Comparison of ENCODE assay signal across 12 cellular contexts in genomic region chr3:48018841-48019240, GRCh38. TPM values are rescaled to one million over a fixed set of nuclear protein-coding genes. Genes with fewer than 3 reads are reported as not detected.
A peak's percentile ranks its signal among the peaks of the same experiment; 100 is the strongest.
DNase-seq lines count a peak whose midpoint lies in the region; TF ChIP-seq lines count a peak whose summit lies in the region.
"Had no signal": no experiment of that assay in that cellular context is flagged by ENCODE, and none has a peak within 500 bp of the region (broad histone marks: within the 10 kb centered on the region; RNA-seq: fewer than 3 reads in every experiment).

No MANE protein-coding gene starts in this region.

- peaks cover 46% of the 10 kb centered on the region for H3K4me1 Mint-ChIP-seq in type B pancreatic cell (ENCODE audit: unreplicated experiment)

- H3K9me3 ChIP-seq in left ventricle myocardium inferior (replicated peaks) (no peaks in the 10 kb centered on the region), vagina (no peaks in the 10 kb centered on the region)

- H3K27me3 ChIP-seq in left ventricle myocardium inferior (ENCODE audit: low read depth) (no peaks in the 10 kb centered on the region), vagina (no peaks in the 10 kb centered on the region)

- H3K36me3 ChIP-seq in left ventricle myocardium inferior (no peaks in the 10 kb centered on the region), vagina (no peaks in the 10 kb centered on the region)

- H3K27me3 Mint-ChIP-seq in type B pancreatic cell: no peaks in the 10 kb centered on the region
- H3K27me3 Mint-ChIP-seq: activated T-helper 17 cell treated with anti-CD3 and anti-CD28 coated beads, Interleukin-2, amount 50 U/mL, for 72 hours; progenitor cell of endocrine pancreas had no signal

- no peak overlapping the region for H3K4me3 Mint-ChIP-seq in type B pancreatic cell
- H3K4me3 Mint-ChIP-seq: activated T-helper 17 cell treated with anti-CD3 and anti-CD28 coated beads, Interleukin-2, amount 50 U/mL, for 72 hours had no signal

- no peak for TF ChIP-seq CTCF in left ventricle myocardium inferior (IDR thresholded peaks at IDR 0.05; ENCODE audit: borderline replicate concordance)
- TF ChIP-seq CTCF in type B pancreatic cell (conservative IDR thresholded peaks at IDR 0.05): no peak
- no peak for TF ChIP-seq CTCF in vagina (IDR thresholded peaks at IDR 0.05)

- no peak for TF ChIP-seq POLR2A in vagina (IDR thresholded peaks at IDR 0.05)

- H3K36me3 Mint-ChIP-seq in type B pancreatic cell: peaks cover 5% of the 10 kb centered on the region

- peak overlapping the region; percentile 28 for H3K27ac Mint-ChIP-seq in type B pancreatic cell
- H3K27ac Mint-ChIP-seq: activated T-helper 17 cell treated with anti-CD3 and anti-CD28 coated beads, Interleukin-2, amount 50 U/mL, for 72 hours; progenitor cell of endocrine pancreas had no signal

- H3K9me3 Mint-ChIP-seq in type B pancreatic cell: no peaks in the 10 kb centered on the region
- H3K9me3 Mint-ChIP-seq: activated T-helper 17 cell treated with anti-CD3 and anti-CD28 coated beads, Interleukin-2, amount 50 U/mL, for 72 hours had no signal

- DNase-seq in NCI-H2029 (lab: John Stamatoyannopoulos, UW) (peak; percentile 29), NCI-H2029 treated with DMSO at 0.1 percent for 48 hours (lab: John Stamatoyannopoulos, UW) (no peak), amniotic epithelial cell (ENCODE audit: low read depth) (peak; percentile 90), left ventricle myocardium inferior (no peak), type B pancreatic cell (ENCODE audit: extremely low spot score, unreplicated experiment) (no peak), GM19238 (ENCODE audit: insufficient read length, low spot score) (no peak), vagina (ENCODE audit: extremely low spot score in 2 of 2) (no peak)
- no peak for DNase-seq in activated CD8-positive, alpha-beta memory T cell treated with anti-CD3 and anti-CD28 coated beads, Interleukin-2, amount 50 U/mL, for 4 hours
- DNase-seq: effector CD4-positive, alpha-beta T cell; NCI-H1048 had no signal

- H3K4me3 ChIP-seq in left ventricle myocardium inferior (no peak overlapping the region), vagina (no peak overlapping the region)

- intact Hi-C loops in left ventricle myocardium inferior (cut with micrococcal nuclease): no loop called here
- intact Hi-C loops in vagina (cut with DNase I): no loop called here

- H3K27ac ChIP-seq in left ventricle myocardium inferior (replicated peaks): peak overlapping the region; percentile 80
- no peak overlapping the region for H3K27ac ChIP-seq in vagina

- H3K4me1 ChIP-seq in left ventricle myocardium inferior: peaks cover 90% of the 10 kb centered on the region
- H3K4me1 ChIP-seq in vagina: peaks cover 69% of the 10 kb centered on the region

RNA-seq across cellular contexts. Expression of gene MAP4, which starts 2.6 kb away (rescaled TPM):
- total RNA-seq in left ventricle myocardium inferior (662 TPM), type B pancreatic cell (ENCODE audit: low replicate concordance) (96.8 and 120 TPM in 2 replicates), vagina (142 TPM)

Comparison
In these comparisons a context has a peak if more than half of its experiments do, and no peak if none do; other contexts are left out.
1. DNase-seq: peak in NCI-H2029 (single experiment) and amniotic epithelial cell (single experiment); none in NCI-H2029 treated with DMSO at 0.1 percent for 48 hours (single experiment), left ventricle myocardium inferior (single experiment), type B pancreatic cell (single experiment), activated CD8-positive, alpha-beta memory T cell treated with anti-CD3 and anti-CD28 coated beads, Interleukin-2, amount 50 U/mL, for 4 hours (single experiment), GM19238 (single experiment) and vagina (0 of 2).